ENCODE assay signal across 29 cellular contexts in genomic region chr1:51266181-51266580, GRCh38. TPM values are rescaled to one million over a fixed set of nuclear protein-coding genes. Genes with fewer than 3 reads are reported as not detected.
DNase-seq lines count a peak whose midpoint lies in the region; ATAC-seq and TF ChIP-seq lines count a peak whose summit lies in the region.
"Had no signal": no experiment of that assay in that cellular context is flagged by ENCODE, and none has a peak within 500 bp of the region (broad histone marks: within the 10 kb centered on the region; RNA-seq: fewer than 3 reads in every experiment).

No MANE protein-coding gene starts in this region.

- peaks cover 73% of the 10 kb centered on the region; the same call in 1 of the 2 replicates for H4K20me1 ChIP-seq in BLaER1
- H4K20me1 ChIP-seq in BLaER1 treated with 17β-estradiol and CSF1 and Interleukin-3, amounts not matched to agents 10 nM and 100 nM = peaks cover 0 to 99% (median 8%) of the 10 kb centered on the region in 11 experiments; a peak in 10 of 22 replicates

- ATAC-seq in naive thymus-derived CD4-positive, alpha-beta T cell = no peak
- ATAC-seq: esophagus mucosa, sciatic nerve had no signal

- no peaks in the 10 kb centered on the region for H3K27me3 ChIP-seq in BLaER1
- no peaks in the 10 kb centered on the region for H3K27me3 ChIP-seq in BLaER1 treated with 17β-estradiol and CSF1 and Interleukin-3, amounts not matched to agents 10 nM and 100 nM
- H3K27me3 ChIP-seq in naive thymus-derived CD4-positive, alpha-beta T cell (ENCODE audit: control insufficient read depth in 2 of 2, insufficient read depth in 2 of 2, low read length in 2 of 2) = no peaks in the 10 kb centered on the region
- H3K27me3 ChIP-seq in colonic mucosa = no peaks in the 10 kb centered on the region
- H3K27me3 ChIP-seq: upper lobe of left lung had no signal

- H3K9me3 ChIP-seq in BLaER1 = no peaks in the 10 kb centered on the region
- no peaks in the 10 kb centered on the region for H3K9me3 ChIP-seq in BLaER1 treated with 17β-estradiol and CSF1 and Interleukin-3, amounts not matched to agents 10 nM and 100 nM (replicated peaks in 1 of 11)
- no peaks in the 10 kb centered on the region for H3K9me3 ChIP-seq in naive thymus-derived CD4-positive, alpha-beta T cell (ENCODE audit: control insufficient read depth in 2 of 3, low read length in 3 of 3)
- no peaks in the 10 kb centered on the region for H3K9me3 ChIP-seq in colonic mucosa
- H3K9me3 ChIP-seq: left ventricle myocardium inferior, prostate gland, upper lobe of left lung had no signal

- peak overlapping the region; percentile 81; the same call in 1 of the 2 replicates for H3K4me2 ChIP-seq in BLaER1
- peak overlapping the region; percentile 58 to 91 (median 82) for H3K4me2 ChIP-seq in BLaER1 treated with 17β-estradiol and CSF1 and Interleukin-3, amounts not matched to agents 10 nM and 100 nM

- intact Hi-C loops in naive thymus-derived CD4-positive, alpha-beta T cell (cut with micrococcal nuclease) = no loop called here
- intact Hi-C loops in colonic mucosa (cut with DNase I) = no loop called here

- peaks cover 31 to 69% (median 60%) of the 10 kb centered on the region in 7 donors for H3K4me1 Mint-ChIP-seq in naive thymus-derived CD4-positive, alpha-beta T cell

- H3K4me1 ChIP-seq in BLaER1 = peaks cover 96% of the 10 kb centered on the region
- peaks cover 83 to 98% (median 91%) of the 10 kb centered on the region in 10 experiments for H3K4me1 ChIP-seq in BLaER1 treated with 17β-estradiol and CSF1 and Interleukin-3, amounts not matched to agents 10 nM and 100 nM
- no peaks in the 10 kb centered on the region for H3K4me1 ChIP-seq in naive thymus-derived CD4-positive, alpha-beta T cell (ENCODE audit: control insufficient read depth in 2 of 2, insufficient read depth in 2 of 2, low read length in 2 of 2)
- no peaks in the 10 kb centered on the region for H3K4me1 ChIP-seq in colonic mucosa
- H3K4me1 ChIP-seq: prostate gland had no signal

- H3K27me3 Mint-ChIP-seq in naive thymus-derived CD4-positive, alpha-beta T cell = no peaks in the 10 kb centered on the region
- H3K27me3 Mint-ChIP-seq: activated CD4-positive, alpha-beta memory T cell treated with anti-CD3 and anti-CD28 coated beads for 36 hours had no signal

- TF ChIP-seq CTCF in RWPE1 (conservative IDR thresholded peaks at IDR 0.05; ENCODE audit: low read depth) (no peak), GM10248 (IDR thresholded peaks at IDR 0.05; ENCODE audit: control extremely low read depth, extremely low read depth, low read depth, missing control alignments) (no peak), colonic mucosa (IDR thresholded peaks at IDR 0.05) (no peak)

- DNase-seq in RWPE1 (ENCODE audit: low spot score) (no peak), GM10248 (ENCODE audit: extremely low spot score) (no peak), colonic mucosa (no peak)
- DNase-seq in naive thymus-derived CD4-positive, alpha-beta T cell = no peak
- no peak for DNase-seq in stimulated activated CD4-positive, alpha-beta T cell treated with anti-CD3 and anti-CD28 coated beads, Interleukin-4, amount 100 ng/mL, for 1 hour
- DNase-seq: activated CD4-positive, alpha-beta memory T cell treated with anti-CD3 and anti-CD28 coated beads for 36 hours; activated CD4-positive, CD25-positive, alpha-beta regulatory T cell treated with anti-CD3 and anti-CD28 coated beads, Interleukin-2, amount 50 U/mL, for 72 hours; activated effector memory CD4-positive, alpha-beta T cell treated with Interleukin-2 at 50 U/mL for 16 hours; C1 segment of cervical spinal cord; central memory CD4-positive, alpha-beta T cell; dermis blood vessel endothelial cell; DMS79 treated with DMSO at 0.1 percent for 48 hours; GDM1; left ventricle myocardium inferior; NCI-H1105; NCI-H187 treated with DMSO at 0.1 percent for 48 hours; NCI-H2171; NCI-H510A; stimulated activated CD4-positive, alpha-beta T cell treated with anti-CD3 and anti-CD28 coated beads, Interleukin-12 subunit alpha, Interleukin-12 subunit beta, amount 100 ng/mL, for 4 hours; stimulated activated CD4-positive, alpha-beta T cell treated with anti-CD3 and anti-CD28 coated beads, Interleukin-2, amount 100 ng/mL, for 48 hours; upper lobe of left lung had no signal

- peaks cover 5 to 17% (median 9%) of the 10 kb centered on the region in 5 donors for H3K36me3 Mint-ChIP-seq in naive thymus-derived CD4-positive, alpha-beta T cell

- H3K4me3 ChIP-seq in BLaER1 = no peak overlapping the region
- H3K4me3 ChIP-seq in BLaER1 treated with 17β-estradiol and CSF1 and Interleukin-3, amounts not matched to agents 10 nM and 100 nM = no peak overlapping the region
- H3K4me3 ChIP-seq in naive thymus-derived CD4-positive, alpha-beta T cell (ENCODE audit: low read length) = no peak overlapping the region
- no peak overlapping the region for H3K4me3 ChIP-seq in colonic mucosa
- H3K4me3 ChIP-seq: left ventricle myocardium inferior, prostate gland, SK-N-MC, upper lobe of left lung had no signal

- H3K27ac ChIP-seq in BLaER1 = no peak overlapping the region
- peak overlapping the region in 9 of 11 experiments; percentile 78 to 97 (median 89); a peak in 17 of 22 replicates for H3K27ac ChIP-seq in BLaER1 treated with 17β-estradiol and CSF1 and Interleukin-3, amounts not matched to agents 10 nM and 100 nM
- H3K27ac ChIP-seq in RWPE1 = 0 out of 2 replicates have a peak overlapping the region, but pooled peaks have one; percentile 15
- H3K27ac ChIP-seq in naive thymus-derived CD4-positive, alpha-beta T cell (ENCODE audit: low read depth, low read length) = no peak overlapping the region
- no peak overlapping the region for H3K27ac ChIP-seq in colonic mucosa
- H3K27ac ChIP-seq: left ventricle myocardium inferior, prostate gland, upper lobe of left lung had no signal

- H3K36me3 ChIP-seq in BLaER1 (peaks cover 16% of the 10 kb centered on the region), colonic mucosa (peaks cover 4% of the 10 kb centered on the region)
- H3K36me3 ChIP-seq in BLaER1 treated with 17β-estradiol and CSF1 and Interleukin-3, amounts not matched to agents 10 nM and 100 nM = peaks cover 12 to 22% (median 17%) of the 10 kb centered on the region in 11 experiments
- H3K36me3 ChIP-seq in naive thymus-derived CD4-positive, alpha-beta T cell (ENCODE audit: control insufficient read depth in 2 of 3, insufficient read depth in 3 of 3, low read length in 3 of 3) = peaks cover 0 to 9% (median 7%) of the 10 kb centered on the region in 3 experiments
- H3K36me3 ChIP-seq: prostate gland had no signal

- H3K9me3 Mint-ChIP-seq in naive thymus-derived CD4-positive, alpha-beta T cell = no peaks in the 10 kb centered on the region
- H3K9me3 Mint-ChIP-seq: activated CD4-positive, alpha-beta memory T cell treated with anti-CD3 and anti-CD28 coated beads for 36 hours; endodermal cell; T-helper 1 cell treated with Interleukin-12 subunit alpha and Interleukin-12 subunit beta and Interleukin-4 antibody, amounts not matched to agents 30 μg/mL and 1 μg/mL, for 36 hours had no signal

- H3K4me3 Mint-ChIP-seq in naive thymus-derived CD4-positive, alpha-beta T cell = peak overlapping the region in 1 of 10 donors; percentile 32
- H3K4me3 Mint-ChIP-seq: activated CD4-positive, alpha-beta memory T cell treated with anti-CD3 and anti-CD28 coated beads for 36 hours; endodermal cell; T-helper 1 cell treated with Interleukin-12 subunit alpha and Interleukin-12 subunit beta and Interleukin-4 antibody, amounts not matched to agents 30 μg/mL and 1 μg/mL, for 36 hours had no signal

- H3K27ac Mint-ChIP-seq in naive thymus-derived CD4-positive, alpha-beta T cell = peak overlapping the region in 6 of 9 donors; percentile 1 to 61 (median 22)
- H3K27ac Mint-ChIP-seq: activated CD4-positive, alpha-beta memory T cell treated with anti-CD3 and anti-CD28 coated beads for 36 hours; endodermal cell had no signal

- H3K9ac ChIP-seq in BLaER1 = no peak overlapping the region
- H3K9ac ChIP-seq in BLaER1 treated with 17β-estradiol and CSF1 and Interleukin-3, amounts not matched to agents 10 nM and 100 nM = peak overlapping the region in 2 of 11 experiments; percentile 77; a peak in 2 of 22 replicates
- H3K9ac ChIP-seq in colonic mucosa (ENCODE audit: low read depth in 2 of 2, low read length in 2 of 2) = no peak overlapping the region

- CTCF ChIA-PET in RWPE1 (lab: Yijun Ruan, JAX) (interaction anchor here (0.6 kb wide), 1 partner anchor 202 kb away, joined by 3 read pairs; no protein-coding TSS in a partner anchor), GM10248 (lab: Yijun Ruan, JAX) (interaction anchor here (1.0 to 8.0 kb wide), 4 partner anchors 10 to 39 kb away, joined by 3 to 46 read pairs (median 16); no protein-coding TSS in a partner anchor)
- CTCF ChIA-PET in naive thymus-derived CD4-positive, alpha-beta T cell (lab: Charles Lee) = no interaction called here

- POLR2A ChIA-PET in RWPE1 (lab: Yijun Ruan, JAX; ENCODE audit: low non-redundant PET) = no interaction called here
- POLR2A ChIA-PET in naive thymus-derived CD4-positive, alpha-beta T cell (lab: Charles Lee) = no interaction called here
- POLR2A ChIA-PET in GM10248 (lab: Yijun Ruan, JAX) = interaction anchor here (0.5 kb wide), 1 partner anchor 11 kb away, joined by 5 read pairs; no protein-coding TSS in a partner anchor

RNA-seq across cellular contexts. Expression of gene RNF11, which starts 30.1 kb away (rescaled TPM):
- 10 to 100 TPM; 23.3 to 64.0 (median 42.9) TPM for total RNA-seq in naive thymus-derived CD4-positive, alpha-beta T cell
- 10 to 100 TPM; 22.8 to 34.2 TPM for polyA plus RNA-seq in naive thymus-derived CD4-positive, alpha-beta T cell
- total RNA-seq in colonic mucosa = 100 to 1,000 TPM in 1 of 2 donors, 10 to 100 TPM in 1; 46.8 to 104 TPM

Comparison
In these comparisons a context has a peak if more than half of its experiments do, and no peak if none do; other contexts are left out.
1. H3K27ac ChIP-seq: peak in BLaER1 treated with 17β-estradiol and CSF1 and Interleukin-3, amounts not matched to agents 10 nM and 100 nM (9 of 11) and RWPE1 (single experiment); none in BLaER1 (single experiment), naive thymus-derived CD4-positive, alpha-beta T cell (single experiment) and colonic mucosa (single experiment).